Comparison of ENCODE assay signal across 11 cellular contexts in genomic region chr3:23055733-23056376, GRCh38.
DNase-seq lines count a peak whose midpoint lies in the region; ATAC-seq and TF ChIP-seq lines count a peak whose summit lies in the region.
"Had no signal": no experiment of that assay in that cellular context is flagged by ENCODE, and none has a peak within 500 bp of the region (broad histone marks: within the 10 kb centered on the region; RNA-seq: fewer than 3 reads in every experiment).

No MANE protein-coding gene starts in this region.

- H3K9ac ChIP-seq in KMS-11 = no peak overlapping the region

- peak overlapping the region; percentile 59; the same call in 1 of the 2 replicates for H3K4me2 ChIP-seq in KMS-11

- TF ChIP-seq POLR2A in body of pancreas (IDR thresholded peaks at IDR 0.05) (no peak), vagina (IDR thresholded peaks at IDR 0.05) (no peak)

- 64 to 80% methylated on average over 2 of the region's 2 CpGs for WGBS in body of pancreas, 2 donors

- H3K79me2 ChIP-seq in KMS-11 (ENCODE audit: insufficient read depth, low read depth) = no peaks in the 10 kb centered on the region

- H3K4me3 ChIP-seq in KMS-11 (IDR thresholded peaks at IDR 0.05; ENCODE audit: insufficient read depth, low read depth, low read length) (no peak overlapping the region), body of pancreas (no peak overlapping the region), vagina (no peak overlapping the region)
- H3K4me3 ChIP-seq: prostate gland, tibial artery had no signal

- H3K9me3 ChIP-seq in body of pancreas = peaks cover 0 to 4% (median 0%) of the 10 kb centered on the region in 3 donors
- H3K9me3 ChIP-seq in vagina = no peaks in the 10 kb centered on the region
- H3K9me3 ChIP-seq: prostate gland, tibial artery had no signal

- H3K4me1 ChIP-seq in KMS-11 (ENCODE audit: low read depth, poor library complexity, severe bottlenecking) = peaks cover 23% of the 10 kb centered on the region
- no peaks in the 10 kb centered on the region for H3K4me1 ChIP-seq in body of pancreas
- no peaks in the 10 kb centered on the region for H3K4me1 ChIP-seq in vagina
- H3K4me1 ChIP-seq: prostate gland, tibial artery had no signal

- TF ChIP-seq CTCF in KMS-11 (conservative IDR thresholded peaks at IDR 0.05; ENCODE audit: low read depth, low read length) = no peak
- TF ChIP-seq CTCF in GM20000 (IDR thresholded peaks at IDR 0.05; ENCODE audit: extremely low read depth, missing control alignments) = no peak
- TF ChIP-seq CTCF in body of pancreas (IDR thresholded peaks at IDR 0.05) = no peak
- TF ChIP-seq CTCF in vagina (IDR thresholded peaks at IDR 0.05) = no peak

- H4K20me1 ChIP-seq in KMS-11 (ENCODE audit: insufficient read depth) = no peaks in the 10 kb centered on the region

- H3K27ac ChIP-seq in KMS-11 (peak overlapping the region; percentile 22; the same call in 1 of the 2 replicates), body of pancreas (no peak overlapping the region), vagina (no peak overlapping the region)
- H3K27ac ChIP-seq: prostate gland, tibial artery had no signal

- ATAC-seq in GM18502 (IDR thresholded peaks at IDR 0.05; ENCODE audit: poor library complexity, unreplicated experiment) = peak; percentile 82
- peak; percentile 87 for ATAC-seq in GM21717 (IDR thresholded peaks at IDR 0.05; ENCODE audit: unreplicated experiment)
- no peak for ATAC-seq in body of pancreas

- H3K36me3 ChIP-seq in KMS-11 (ENCODE audit: insufficient read depth) (no peaks in the 10 kb centered on the region), body of pancreas (replicated peaks in 1 of 2; ENCODE audit: insufficient read depth in 1 of 2, low read depth in 2 of 2) (no peaks in the 10 kb centered on the region), vagina (no peaks in the 10 kb centered on the region)
- H3K36me3 ChIP-seq: prostate gland, tibial artery had no signal

- H2AFZ ChIP-seq in KMS-11 (ENCODE audit: low read depth) = no peak overlapping the region

- peak; percentile 41 for DNase-seq in hepatic stellate cell (ENCODE audit: low spot score)
- no peak for DNase-seq in GM20000 (ENCODE audit: low spot score)
- no peak for DNase-seq in body of pancreas
- no peak for DNase-seq in NOMO-1 (lab: John Stamatoyannopoulos, UW; ENCODE audit: unreplicated experiment in 2 of 2)
- no peak for DNase-seq in vagina (ENCODE audit: extremely low spot score in 2 of 2)
- DNase-seq: GOT3, tibial artery had no signal

- H3K27me3 ChIP-seq in KMS-11 (ENCODE audit: insufficient read depth, low read depth) (no peaks in the 10 kb centered on the region), body of pancreas (no peaks in the 10 kb centered on the region), vagina (no peaks in the 10 kb centered on the region)
- H3K27me3 ChIP-seq: tibial artery had no signal

- intact Hi-C loops in body of pancreas (cut with DNase I) = no loop called here
- intact Hi-C loops in vagina (cut with DNase I) = no loop called here
